Comparison of ENCODE assay signal across 8 cellular contexts in genomic region chr11:65503606-65503922, GRCh38. TPM values are rescaled to one million over a fixed set of nuclear protein-coding genes. Genes with fewer than 3 reads are reported as not detected.
A peak's percentile ranks its signal among the peaks of the same experiment; 100 is the strongest.
DNase-seq lines count a peak whose midpoint lies in the region; TF ChIP-seq lines count a peak whose summit lies in the region.

No MANE protein-coding gene starts in this region.

- H3K27ac ChIP-seq in PC-9 (peak overlapping the region; percentile 97), esophagus squamous epithelium (peak overlapping the region; percentile 61 to 100 (median 97))

- DNase-seq in EL (peak; percentile 28), PC-9 (no peak), esophagus squamous epithelium (lab: John Stamatoyannopoulos, UW) (no peak), pons (ENCODE audit: low spot score) (peak; percentile 77), NCI-H748 treated with DMSO at 0.1 percent for 48 hours (lab: John Stamatoyannopoulos, UW) (no peak), CD1c-positive myeloid dendritic cell (ENCODE audit: extremely low spot score) (no peak), HK-2 (ENCODE audit: unreplicated experiment) (no peak), cortex of kidney (lab: John Stamatoyannopoulos, UW) (no peak)

- H3K9me3 ChIP-seq in PC-9 (ENCODE audit: insufficient read depth, low read depth) (no peaks in the 10 kb centered on the region), esophagus squamous epithelium (no peaks in the 10 kb centered on the region)

- peaks cover 90% of the 10 kb centered on the region for H3F3A ChIP-seq in PC-9 (ENCODE audit: insufficient read depth, low read depth)

- H3K27me3 ChIP-seq in PC-9 (ENCODE audit: insufficient read depth, low read depth) (no peaks in the 10 kb centered on the region), esophagus squamous epithelium (no peaks in the 10 kb centered on the region)

- peak in 1 of 4 donors; percentile 65 for TF ChIP-seq POLR2A in esophagus squamous epithelium (IDR thresholded peaks at IDR 0.05)

- CTCF ChIA-PET in PC-9 (lab: Charles Lee), result interaction anchor here (0.6 kb wide), 1 partner anchor 24 kb away, joined by 5 read pairs; no protein-coding TSS in a partner anchor

- H3K9me2 ChIP-seq in PC-9 (ENCODE audit: insufficient read depth), result no peaks in the 10 kb centered on the region

- H3K4me2 ChIP-seq in PC-9, result peak overlapping the region; percentile 99

- TF ChIP-seq CTCF in PC-9 (conservative IDR thresholded peaks at IDR 0.05) (no peak), esophagus squamous epithelium (IDR thresholded peaks at IDR 0.05) (no peak)

- H3K36me3 ChIP-seq in PC-9 (ENCODE audit: low read depth), result peaks cover 66% of the 10 kb centered on the region
- H3K36me3 ChIP-seq in esophagus squamous epithelium, result peaks cover 16 to 65% (median 43%) of the 10 kb centered on the region in 3 donors

- peaks cover 80% of the 10 kb centered on the region for H4K20me1 ChIP-seq in PC-9 (ENCODE audit: insufficient read depth)

- BruUV-seq in PC-9 (replicated peaks; lab: Mats Ljungman, UMichigan), result no TSS peak

- H3K4me3 ChIP-seq in PC-9 (peak overlapping the region; percentile 99), esophagus squamous epithelium (peak overlapping the region; percentile 47 to 96 (median 76))

- intact Hi-C loops in PC-9 (cut with micrococcal nuclease; ENCODE audit: unreplicated experiment) (no loop called here), esophagus squamous epithelium (cut with DNase I) (no loop called here)

- no peak overlapping the region for H2AFZ ChIP-seq in PC-9

- H3K4me1 ChIP-seq in PC-9 (replicated peaks; ENCODE audit: insufficient read depth) (peaks cover 53% of the 10 kb centered on the region), esophagus squamous epithelium (peaks cover 0 to 56% (median 28%) of the 10 kb centered on the region in 3 donors)

- POLR2A ChIA-PET in PC-9 (lab: Charles Lee; ENCODE audit: unreplicated experiment), result interaction anchor here (0.6 to 2.5 kb wide), 6 partner anchors 11 to 844 kb away, joined by 3 to 29 read pairs (median 6); no protein-coding TSS in a partner anchor

- WGBS in esophagus squamous epithelium, 2 donors, result 0% methylated on average over 3 of the region's 3 CpGs

- H3K79me2 ChIP-seq in PC-9 (ENCODE audit: low read depth), result peaks cover 82% of the 10 kb centered on the region

RNA-seq across cellular contexts. Expression of gene MALAT1, which starts 4.7 kb away (rescaled TPM):
- total RNA-seq in PC-9 (2021) (6,494 and 7,852 TPM in 2 replicates), esophagus squamous epithelium (over 10,000 TPM in 2 of 4 donors, 1,000 to 10,000 TPM in 2; 1,739 to 13,677 (median 9,435) TPM)

RNA-seq across cellular contexts. Expression of gene SCYL1, which starts 21.3 kb away (rescaled TPM):
- total RNA-seq in PC-9 (2021) (106 and 135 TPM in 2 replicates), esophagus squamous epithelium (10 to 100 TPM; 40.6 to 63.3 (median 52.6) TPM)

RNA-seq across cellular contexts. Expression of gene LTBP3, which starts 54.6 kb away (rescaled TPM):
- total RNA-seq in PC-9 (2021), result 455 and 553 TPM in 2 replicates
- total RNA-seq in esophagus squamous epithelium, result 10 to 100 TPM; 28.1 to 87.5 (median 54.0) TPM

Comparison
In these comparisons a context has a peak if more than half of its experiments do, and no peak if none do; other contexts are left out.
1. DNase-seq: peak in EL (single experiment) and pons (single experiment); none in PC-9 (0 of 2), esophagus squamous epithelium (single experiment), NCI-H748 treated with DMSO at 0.1 percent for 48 hours (single experiment), CD1c-positive myeloid dendritic cell (single experiment), HK-2 (single experiment) and cortex of kidney (single experiment).